In genomic region chr17:63740464-63741181, GRCh38 we compare ENCODE assay signal across 8 cellular contexts. TPM values are rescaled to one million over a fixed set of nuclear protein-coding genes. Genes with fewer than 3 reads are reported as not detected.
DNase-seq lines count a peak whose midpoint lies in the region; ATAC-seq, FAIRE-seq and TF ChIP-seq lines count a peak whose summit lies in the region.

No MANE protein-coding gene starts in this region.

- H3K27me3 ChIP-seq in Karpas-422 (ENCODE audit: low read length) (no peaks in the 10 kb centered on the region), K562 (ENCODE audit: control insufficient read depth in 2 of 2, insufficient read depth in 2 of 2, low read length in 2 of 2) (no peaks in the 10 kb centered on the region), kidney epithelial cell (ENCODE audit: control insufficient read depth, insufficient read depth, low read length) (no peaks in the 10 kb centered on the region), subcutaneous abdominal adipose tissue (ENCODE audit: control insufficient read depth in 5 of 5, insufficient read depth in 4 of 5, low read length in 5 of 5) (no peaks in the 10 kb centered on the region)

- peak; percentile 40 for FAIRE-seq in K562 (lab: Jason Lieb, UNC)

- TF ChIP-seq EP300 in K562 (IDR thresholded peaks at IDR 0.05; ENCODE audit: low read length), result no peak

- TSS peak; percentile 60 for BruUV-seq in K562 (replicated peaks; lab: Mats Ljungman, UMichigan)

- H3K9me1 ChIP-seq in K562 (ENCODE audit: control insufficient read depth, insufficient read depth, low read length), result no peaks in the 10 kb centered on the region

- H3K9me3 ChIP-seq in Karpas-422 (ENCODE audit: low read length), result no peaks in the 10 kb centered on the region
- H3K9me3 ChIP-seq in K562 (replicated peaks; ENCODE audit: control insufficient read depth, insufficient read depth, low read depth, low read length), result no peaks in the 10 kb centered on the region
- no peaks in the 10 kb centered on the region for H3K9me3 ChIP-seq in subcutaneous abdominal adipose tissue (ENCODE audit: control insufficient read depth in 5 of 5, low read length in 5 of 5)

- H3K36me3 ChIP-seq in Karpas-422 (ENCODE audit: insufficient read depth, low read length) (peaks cover 11% of the 10 kb centered on the region; the same call in 1 of the 2 replicates), K562 (ENCODE audit: control insufficient read depth, insufficient read depth, low read length) (peaks cover 13% of the 10 kb centered on the region; the same call in 2 of the 3 replicates), kidney epithelial cell (ENCODE audit: control insufficient read depth, insufficient read depth, low read length) (no peaks in the 10 kb centered on the region), subcutaneous abdominal adipose tissue (ENCODE audit: control insufficient read depth in 5 of 5, insufficient read depth in 5 of 5, low read length in 5 of 5) (peaks cover 2 to 8% (median 3%) of the 10 kb centered on the region in 5 donors)

- no peaks in the 10 kb centered on the region for H4K20me1 ChIP-seq in Karpas-422 (ENCODE audit: insufficient read depth, low read depth, low read length)
- no peaks in the 10 kb centered on the region for H4K20me1 ChIP-seq in K562 (replicated peaks; ENCODE audit: control insufficient read depth, insufficient read depth, low read length)

- POLR2A ChIA-PET in K562 (lab: Yijun Ruan, JAX), result interaction anchor here (0.6 to 2.6 kb wide), 8 partner anchors 8 to 33 kb away, joined by 3 to 33 read pairs (median 4); partner anchors contain the start of genes CCDC47 and DDX42

- H3K27ac ChIP-seq in Karpas-422 (ENCODE audit: low read length) (peak overlapping the region; percentile 77), K562 (ENCODE audit: extremely low read depth, low read depth, low read length) (peak overlapping the region; percentile 79), subcutaneous abdominal adipose tissue (ENCODE audit: low read depth, low read length) (peak overlapping the region; percentile 90)

- H3K4me1 ChIP-seq in Karpas-422 (ENCODE audit: low read length), result peaks cover 34% of the 10 kb centered on the region
- H3K4me1 ChIP-seq in K562 (replicated peaks in 1 of 2; ENCODE audit: control insufficient read depth in 2 of 2, insufficient read depth in 2 of 2, low read length in 2 of 2), result peaks cover 4 to 18% of the 10 kb centered on the region in 2 experiments; a peak in 3 of 5 replicates
- peaks cover 5 to 24% (median 15%) of the 10 kb centered on the region in 5 donors for H3K4me1 ChIP-seq in subcutaneous abdominal adipose tissue (ENCODE audit: control insufficient read depth in 5 of 5, insufficient read depth in 5 of 5, low read length in 5 of 5)

- TF ChIP-seq POLR2A in K562 (conservative IDR thresholded peaks at IDR 0.05), result no peak

- H3K79me2 ChIP-seq in Karpas-422 (ENCODE audit: low read length), result peaks cover 33% of the 10 kb centered on the region
- H3K79me2 ChIP-seq in K562 (ENCODE audit: control insufficient read depth, insufficient read depth, low read length), result peaks cover 11% of the 10 kb centered on the region

- intact Hi-C loops in K562 (cut with micrococcal nuclease), result no loop called here

- CTCF ChIA-PET in K562 (lab: Yijun Ruan, JAX; ENCODE audit: low intra/inter-chr PET ratio), result no interaction called here

- H3K9ac ChIP-seq in Karpas-422 (ENCODE audit: low read length) (peak overlapping the region; percentile 93), K562 (ENCODE audit: insufficient read depth in 1 of 2, low read depth in 2 of 2, low read length in 2 of 2) (peak overlapping the region; percentile 86 to 99), subcutaneous abdominal adipose tissue (ENCODE audit: low read length in 5 of 5) (peak overlapping the region; percentile 59 to 97 (median 90))

- WGBS in K562 (ENCODE audit: insufficient coverage, low coverage, missing lambda C conversion rate), result 27% methylated on average over 12 of the region's 12 CpGs

- TF ChIP-seq RAD21 in K562 (CRISPR knock-in tag; conservative IDR thresholded peaks at IDR 0.05 in 1 of 2, IDR thresholded peaks at IDR 0.05 in 1 of 2), result no peak

- H2AFZ ChIP-seq in Karpas-422 (ENCODE audit: low read length) (no peak overlapping the region; the same call in 1 of the 2 replicates), K562 (ENCODE audit: low read depth, low read length) (peak overlapping the region; percentile 88)

- peak; percentile 35 for DNase-seq in NCI-H146 (lab: John Stamatoyannopoulos, UW)
- DNase-seq in NCI-H146 treated with DMSO at 0.1 percent for 48 hours (lab: John Stamatoyannopoulos, UW; ENCODE audit: unreplicated experiment), result no peak
- peak; percentile 45 for DNase-seq in Karpas-422
- peak in 2 of 4 experiments; percentile 9 to 42 for DNase-seq in K562 (ENCODE audit: extremely low read depth in 1 of 4, low spot score in 3 of 4)
- DNase-seq in kidney epithelial cell (ENCODE audit: low read depth), result no peak

- H3K4me2 ChIP-seq in Karpas-422 (ENCODE audit: low read depth, low read length, poor library complexity, severe bottlenecking) (peak overlapping the region; percentile 92), K562 (ENCODE audit: insufficient read depth, low read length) (peak overlapping the region; percentile 76)

- H3K9me2 ChIP-seq in Karpas-422 (replicated peaks; ENCODE audit: insufficient read depth, low read length), result no peaks in the 10 kb centered on the region

- H3K4me3 ChIP-seq in Karpas-422 (ENCODE audit: low read length), result peak overlapping the region; percentile 97
- peak overlapping the region; percentile 84 for H3K4me3 ChIP-seq in K562
- H3K4me3 ChIP-seq in kidney epithelial cell (ENCODE audit: low read depth, low read length), result peak overlapping the region; percentile 91
- H3K4me3 ChIP-seq in subcutaneous abdominal adipose tissue (ENCODE audit: low read depth in 1 of 5, low read length in 5 of 5), result peak overlapping the region; percentile 75 to 87 (median 84)

- peak; percentile 4 for ATAC-seq in K562
- ATAC-seq in GM18873 (IDR thresholded peaks at IDR 0.05; ENCODE audit: low FRiP score, unreplicated experiment), result no peak
- no peak for ATAC-seq in esophagus mucosa

- in situ Hi-C loops in K562 (cut with MboI), result no loop called here

- TF ChIP-seq CTCF in K562 (IDR thresholded peaks at IDR 0.05 in 2 of 3, conservative IDR thresholded peaks at IDR 0.05 in 1 of 3; ENCODE audit: insufficient read depth in 2 of 3, low read depth in 1 of 3, low read length in 3 of 3) (no peak), kidney epithelial cell (IDR thresholded peaks at IDR 0.05; ENCODE audit: insufficient read depth, low read length, poor library complexity, severe bottlenecking) (no peak)

RNA-seq across cellular contexts. Expression of gene STRADA, which starts 1.0 kb away (rescaled TPM):
- total RNA-seq in Karpas-422 (2014; rRNA removed; shearing (Covaris generic); ENCODE audit: low replicate concordance), result 25.8 and 27.5 TPM in 2 replicates
- total RNA-seq in K562 (2011; cell fraction: chromatin; rRNA removed; ENCODE audit: low replicate concordance), result 114 and 163 TPM in 2 replicates
- total RNA-seq in K562 (2011; cell fraction: nucleolus; rRNA removed), result 45.9 and 52.5 TPM in 2 replicates
- 91.0 and 162 TPM in 2 replicates for total RNA-seq in K562 (2011; cell fraction: nucleoplasm; rRNA removed)
- total RNA-seq in K562 (2014; rRNA removed), result 10.6 and 12.9 TPM in 2 replicates
- total RNA-seq in K562 (2014; rRNA removed; fragmentation: Illumina TruSeq; extraction: Trizol), result 19.4 and 21.5 TPM in 2 replicates
- 18.7 and 20.5 TPM in 2 replicates for total RNA-seq in K562 (2015; rRNA removed; fragmentation: Illumina TruSeq; extraction: Trizol)
- 21.2 and 22.5 TPM in 2 replicates for total RNA-seq in K562 (2021)
- polyA plus RNA-seq in K562 (2011; rRNA removed), result 33.0 and 46.3 TPM in 2 replicates
- 24.1 and 25.3 TPM in 2 replicates for polyA plus RNA-seq in K562 (2011; cell fraction: cytosol; rRNA removed)
- polyA plus RNA-seq in K562 (2011; cell fraction: nucleus; rRNA removed), result 88.9 and 93.8 TPM in 2 replicates
- polyA plus RNA-seq in K562 (2012), result 26.8 and 31.1 TPM in 2 replicates
- polyA plus RNA-seq in K562 (2014; fragmentation: Illumina TruSeq; extraction: Trizol), result 28.9 and 30.4 TPM in 2 replicates
- 10 to 100 TPM in 1 of 2 experiments, 1 to 10 TPM in 1; 6.6 to 12.5 TPM for polyA plus RNA-seq in K562 (2014; fragmentation: Nextera tagmentation; extraction: Ambion mirVana)
- polyA plus RNA-seq in K562 (2014; rRNA removed), result 19.6 and 20.2 TPM in 2 replicates
- polyA minus RNA-seq in K562 (2011; rRNA and poly(A)+ RNA removed), result 36.9 and 43.2 TPM in 2 replicates
- polyA minus RNA-seq in K562 (2011; cell fraction: cytosol; rRNA and poly(A)+ RNA removed), result 8.1 and 13.3 TPM in 2 replicates
- polyA minus RNA-seq in K562 (2011; cell fraction: nucleus; rRNA and poly(A)+ RNA removed), result 21.5 and 34.3 TPM in 2 replicates
- total RNA-seq in kidney epithelial cell, result 17.2 and 18.6 TPM in 2 replicates
- 22.2 TPM for total RNA-seq in esophagus mucosa

RNA-seq across cellular contexts. Expression of gene CCDC47, which starts 32.8 kb away (rescaled TPM):
- total RNA-seq in Karpas-422 (2014; rRNA removed; shearing (Covaris generic); ENCODE audit: low replicate concordance), result 28.0 and 35.9 TPM in 2 replicates
- total RNA-seq in K562 (2011; cell fraction: chromatin; rRNA removed; ENCODE audit: low replicate concordance), result 103 and 222 TPM in 2 replicates
- total RNA-seq in K562 (2011; cell fraction: nucleolus; rRNA removed), result 69.7 and 88.4 TPM in 2 replicates
- total RNA-seq in K562 (2011; cell fraction: nucleoplasm; rRNA removed), result 122 and 142 TPM in 2 replicates
- total RNA-seq in K562 (2014; rRNA removed) (97.4 and 106 TPM in 2 replicates), K562 (2014; rRNA removed; fragmentation: Illumina TruSeq; extraction: Trizol) (135 and 153 TPM in 2 replicates), K562 (2015; rRNA removed; fragmentation: Illumina TruSeq; extraction: Trizol) (135 and 138 TPM in 2 replicates), K562 (2021) (104 and 118 TPM in 2 replicates), kidney epithelial cell (39.3 and 49.3 TPM in 2 replicates), esophagus mucosa (50.6 TPM)
- polyA plus RNA-seq in K562 (2011; rRNA removed) (91.4 and 138 TPM in 2 replicates), K562 (2014; fragmentation: Illumina TruSeq; extraction: Trizol) (142 and 162 TPM in 2 replicates), K562 (2014; fragmentation: Nextera tagmentation; extraction: Ambion mirVana) (10 to 100 TPM; 15.5 to 20.5 TPM), K562 (2014; rRNA removed) (122 and 125 TPM in 2 replicates)
- 24.9 and 47.4 TPM in 2 replicates for polyA plus RNA-seq in K562 (2011; cell fraction: cytosol; rRNA removed)
- polyA plus RNA-seq in K562 (2011; cell fraction: nucleus; rRNA removed), result 27.4 and 34.6 TPM in 2 replicates
- polyA plus RNA-seq in K562 (2012), result 76.4 and 96.4 TPM in 2 replicates
- polyA minus RNA-seq in K562 (2011; rRNA and poly(A)+ RNA removed), result 174 and 206 TPM in 2 replicates
- 41.3 and 67.3 TPM in 2 replicates for polyA minus RNA-seq in K562 (2011; cell fraction: cytosol; rRNA and poly(A)+ RNA removed)
- polyA minus RNA-seq in K562 (2011; cell fraction: nucleus; rRNA and poly(A)+ RNA removed), result 19.8 and 35.3 TPM in 2 replicates

RNA-seq across cellular contexts. Expression of gene DDX42, which starts 33.3 kb away (rescaled TPM):
- total RNA-seq in Karpas-422 (2014; rRNA removed; shearing (Covaris generic); ENCODE audit: low replicate concordance), result 76.5 and 77.6 TPM in 2 replicates
- total RNA-seq in K562 (2011; cell fraction: chromatin; rRNA removed; ENCODE audit: low replicate concordance), result 286 and 625 TPM in 2 replicates
- total RNA-seq in K562 (2011; cell fraction: nucleolus; rRNA removed), result 95.6 and 105 TPM in 2 replicates
- total RNA-seq in K562 (2011; cell fraction: nucleoplasm; rRNA removed), result 194 and 282 TPM in 2 replicates
- total RNA-seq in K562 (2014; rRNA removed), result 54.0 and 65.1 TPM in 2 replicates
- total RNA-seq in K562 (2014; rRNA removed; fragmentation: Illumina TruSeq; extraction: Trizol), result 74.6 and 82.9 TPM in 2 replicates
- 80.9 and 87.6 TPM in 2 replicates for total RNA-seq in K562 (2015; rRNA removed; fragmentation: Illumina TruSeq; extraction: Trizol)
- 92.0 and 93.7 TPM in 2 replicates for total RNA-seq in K562 (2021)
- polyA plus RNA-seq in K562 (2011; rRNA removed), result 121 and 149 TPM in 2 replicates
- 26.3 and 46.1 TPM in 2 replicates for polyA plus RNA-seq in K562 (2011; cell fraction: cytosol; rRNA removed)
- polyA plus RNA-seq in K562 (2011; cell fraction: nucleus; rRNA removed), result 277 and 361 TPM in 2 replicates
- 76.8 and 90.5 TPM in 2 replicates for polyA plus RNA-seq in K562 (2012)
- 128 and 133 TPM in 2 replicates for polyA plus RNA-seq in K562 (2014; fragmentation: Illumina TruSeq; extraction: Trizol)
- polyA plus RNA-seq in K562 (2014; fragmentation: Nextera tagmentation; extraction: Ambion mirVana), result 10 to 100 TPM; 16.5 to 28.4 TPM
- polyA plus RNA-seq in K562 (2014; rRNA removed), result 110 and 127 TPM in 2 replicates
- 144 and 149 TPM in 2 replicates for polyA minus RNA-seq in K562 (2011; rRNA and poly(A)+ RNA removed)
- 49.8 and 56.9 TPM in 2 replicates for polyA minus RNA-seq in K562 (2011; cell fraction: cytosol; rRNA and poly(A)+ RNA removed)
- polyA minus RNA-seq in K562 (2011; cell fraction: nucleus; rRNA and poly(A)+ RNA removed), result 82.4 and 167 TPM in 2 replicates
- total RNA-seq in kidney epithelial cell, result 55.1 and 55.7 TPM in 2 replicates
- total RNA-seq in esophagus mucosa, result 56.1 TPM

RNA-seq across cellular contexts. Expression of gene LIMD2, which starts 40.7 kb away (rescaled TPM):
- 200 and 538 TPM in 2 replicates for total RNA-seq in Karpas-422 (2014; rRNA removed; shearing (Covaris generic); ENCODE audit: low replicate concordance)
- total RNA-seq in K562 (2011; cell fraction: chromatin; rRNA removed; ENCODE audit: low replicate concordance), result 3.2 and 10.4 TPM in 2 replicates
- 9.2 and 10.3 TPM in 2 replicates for total RNA-seq in K562 (2011; cell fraction: nucleolus; rRNA removed)
- total RNA-seq in K562 (2011; cell fraction: nucleoplasm; rRNA removed), result 4.0 and 4.8 TPM in 2 replicates
- total RNA-seq in K562 (2014; rRNA removed) (7.6 and 8.7 TPM in 2 replicates), K562 (2014; rRNA removed; fragmentation: Illumina TruSeq; extraction: Trizol) (0.70 and 0.76 TPM in 2 replicates), K562 (2015; rRNA removed; fragmentation: Illumina TruSeq; extraction: Trizol) (2.1 and 2.7 TPM in 2 replicates), K562 (2021) (8.7 and 11.2 TPM in 2 replicates), kidney epithelial cell (153 and 158 TPM in 2 replicates), esophagus mucosa (2.8 TPM)
- polyA plus RNA-seq in K562 (2011; rRNA removed) (5.6 and 5.8 TPM in 2 replicates), K562 (2014; fragmentation: Illumina TruSeq; extraction: Trizol) (2.8 and 4.9 TPM in 2 replicates), K562 (2014; fragmentation: Nextera tagmentation; extraction: Ambion mirVana) (under 1 TPM; 0.07 to 0.18 TPM), K562 (2014; rRNA removed) (8.7 and 11.1 TPM in 2 replicates)
- 4.3 and 9.2 TPM in 2 replicates for polyA plus RNA-seq in K562 (2011; cell fraction: cytosol; rRNA removed)
- polyA plus RNA-seq in K562 (2011; cell fraction: nucleus; rRNA removed), result 13.6 and 28.0 TPM in 2 replicates
- polyA plus RNA-seq in K562 (2012), result 4.9 and 8.0 TPM in 2 replicates
- polyA minus RNA-seq in K562 (2011; rRNA and poly(A)+ RNA removed), result 0.88 and 0.93 TPM in 2 replicates
- 5.2 and 7.3 TPM in 2 replicates for polyA minus RNA-seq in K562 (2011; cell fraction: cytosol; rRNA and poly(A)+ RNA removed)
- polyA minus RNA-seq in K562 (2011; cell fraction: nucleus; rRNA and poly(A)+ RNA removed), result 5.6 and 7.0 TPM in 2 replicates

Comparison
In these comparisons a context has a peak if more than half of its experiments do, and no peak if none do; other contexts are left out.
1. DNase-seq: peak in NCI-H146 (single experiment) and Karpas-422 (single experiment); none in NCI-H146 treated with DMSO at 0.1 percent for 48 hours (single experiment) and kidney epithelial cell (single experiment).
2. Peak in every context shown above with its lines, with median percentiles within 50 percentile points of each other: H3K27ac ChIP-seq, H3K4me3 ChIP-seq and H3K9ac ChIP-seq.